ENCODE assay signal across 1 cellular context in the genomic region with DNA sequence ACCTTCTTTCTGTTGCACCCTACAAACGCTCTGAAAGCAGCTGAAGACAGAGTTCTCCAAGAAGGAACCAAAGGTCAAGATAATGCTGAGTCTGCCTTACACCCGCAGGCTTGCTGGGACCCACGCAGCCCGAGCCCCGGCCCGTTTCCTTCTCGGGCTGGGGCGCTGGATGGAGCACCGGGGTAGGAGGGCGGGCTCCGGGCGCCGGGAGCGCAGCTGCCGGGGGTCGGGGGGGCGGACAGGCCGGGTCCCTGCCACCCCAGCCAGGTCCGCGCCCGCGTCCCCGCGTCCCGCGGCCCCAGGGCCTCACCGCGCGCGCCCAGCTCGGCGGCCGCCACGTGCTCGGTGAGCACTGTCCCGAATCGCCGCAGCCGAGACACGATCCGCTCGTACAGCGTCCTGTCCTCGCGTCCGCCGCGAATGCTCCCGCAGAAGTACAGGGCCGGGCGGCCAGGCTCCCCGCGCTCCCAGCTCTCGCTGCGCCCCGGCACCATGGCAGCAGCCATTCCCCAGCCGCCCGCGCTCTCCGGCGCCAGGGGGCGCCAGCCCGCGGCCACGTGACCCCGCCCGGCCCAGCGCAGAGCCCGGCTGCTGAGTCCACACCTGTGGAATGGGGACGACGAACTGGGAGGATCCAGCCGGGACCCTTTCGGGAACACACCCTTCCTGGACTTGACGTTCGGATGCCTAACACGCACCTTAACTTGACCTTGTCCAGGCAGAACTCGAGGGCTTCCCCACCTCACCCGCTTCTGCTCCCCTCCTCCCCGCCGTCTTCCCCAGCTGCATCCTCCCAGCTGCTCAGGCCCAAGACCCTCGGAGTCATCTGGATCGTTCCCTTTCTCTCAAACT.
A peak's percentile ranks its signal among the peaks of the same experiment; 100 is the strongest.
TF ChIP-seq lines count a peak whose summit lies in the region.

A gene with protein sequence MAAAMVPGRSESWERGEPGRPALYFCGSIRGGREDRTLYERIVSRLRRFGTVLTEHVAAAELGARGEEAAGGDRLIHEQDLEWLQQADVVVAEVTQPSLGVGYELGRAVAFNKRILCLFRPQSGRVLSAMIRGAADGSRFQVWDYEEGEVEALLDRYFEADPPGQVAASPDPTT (minus strand): TSS at position 531 of the 852 bp plus-strand sequence. CDS start 25 bp downstream, at position 506.

TF ChIP-seq in K562, 482 proteins besides CTCF, POLR2A, EP300 and RAD21 (continued from another document and continues in another):
- TF ChIP-seq, protein P1, sequence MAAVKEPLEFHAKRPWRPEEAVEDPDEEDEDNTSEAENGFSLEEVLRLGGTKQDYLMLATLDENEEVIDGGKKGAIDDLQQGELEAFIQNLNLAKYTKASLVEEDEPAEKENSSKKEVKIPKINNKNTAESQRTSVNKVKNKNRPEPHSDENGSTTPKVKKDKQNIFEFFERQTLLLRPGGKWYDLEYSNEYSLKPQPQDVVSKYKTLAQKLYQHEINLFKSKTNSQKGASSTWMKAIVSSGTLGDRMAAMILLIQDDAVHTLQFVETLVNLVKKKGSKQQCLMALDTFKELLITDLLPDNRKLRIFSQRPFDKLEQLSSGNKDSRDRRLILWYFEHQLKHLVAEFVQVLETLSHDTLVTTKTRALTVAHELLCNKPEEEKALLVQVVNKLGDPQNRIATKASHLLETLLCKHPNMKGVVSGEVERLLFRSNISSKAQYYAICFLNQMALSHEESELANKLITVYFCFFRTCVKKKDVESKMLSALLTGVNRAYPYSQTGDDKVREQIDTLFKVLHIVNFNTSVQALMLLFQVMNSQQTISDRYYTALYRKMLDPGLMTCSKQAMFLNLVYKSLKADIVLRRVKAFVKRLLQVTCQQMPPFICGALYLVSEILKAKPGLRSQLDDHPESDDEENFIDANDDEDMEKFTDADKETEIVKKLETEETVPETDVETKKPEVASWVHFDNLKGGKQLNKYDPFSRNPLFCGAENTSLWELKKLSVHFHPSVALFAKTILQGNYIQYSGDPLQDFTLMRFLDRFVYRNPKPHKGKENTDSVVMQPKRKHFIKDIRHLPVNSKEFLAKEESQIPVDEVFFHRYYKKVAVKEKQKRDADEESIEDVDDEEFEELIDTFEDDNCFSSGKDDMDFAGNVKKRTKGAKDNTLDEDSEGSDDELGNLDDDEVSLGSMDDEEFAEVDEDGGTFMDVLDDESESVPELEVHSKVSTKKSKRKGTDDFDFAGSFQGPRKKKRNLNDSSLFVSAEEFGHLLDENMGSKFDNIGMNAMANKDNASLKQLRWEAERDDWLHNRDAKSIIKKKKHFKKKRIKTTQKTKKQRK (IDR thresholded peaks at IDR 0.05; ENCODE audit: borderline replicate concordance, low read depth, low read length), result no peak
- peak; percentile 91 for TF ChIP-seq CTBP1 (IDR thresholded peaks at IDR 0.05; ENCODE audit: borderline replicate concordance)
- peak; percentile 75 for TF ChIP-seq RBM22 (IDR thresholded peaks at IDR 0.05; ENCODE audit: low read depth, low read length, poor library complexity, severe bottlenecking)
- 0 out of 2 replicates have a peak, but pooled peaks have one; percentile 85 for TF ChIP-seq ZFPM2 (CRISPR knock-in tag; IDR thresholded peaks at IDR 0.05)
- no peak for TF ChIP-seq ZFP1 (CRISPR knock-in tag; IDR thresholded peaks at IDR 0.05)
- no peak for TF ChIP-seq SMAD1 (IDR thresholded peaks at IDR 0.05; ENCODE audit: low read depth, low read length, partially characterized antibody)
- peak; percentile 74; the same call in 1 of the 2 replicates for TF ChIP-seq HDAC8 (tag; IDR thresholded peaks at IDR 0.05)
- no peak for TF ChIP-seq MCM5 (IDR thresholded peaks at IDR 0.05; ENCODE audit: low read depth)
- no peak for TF ChIP-seq ZNF174 (CRISPR knock-in tag; IDR thresholded peaks at IDR 0.05)
- TF ChIP-seq, protein P2, sequence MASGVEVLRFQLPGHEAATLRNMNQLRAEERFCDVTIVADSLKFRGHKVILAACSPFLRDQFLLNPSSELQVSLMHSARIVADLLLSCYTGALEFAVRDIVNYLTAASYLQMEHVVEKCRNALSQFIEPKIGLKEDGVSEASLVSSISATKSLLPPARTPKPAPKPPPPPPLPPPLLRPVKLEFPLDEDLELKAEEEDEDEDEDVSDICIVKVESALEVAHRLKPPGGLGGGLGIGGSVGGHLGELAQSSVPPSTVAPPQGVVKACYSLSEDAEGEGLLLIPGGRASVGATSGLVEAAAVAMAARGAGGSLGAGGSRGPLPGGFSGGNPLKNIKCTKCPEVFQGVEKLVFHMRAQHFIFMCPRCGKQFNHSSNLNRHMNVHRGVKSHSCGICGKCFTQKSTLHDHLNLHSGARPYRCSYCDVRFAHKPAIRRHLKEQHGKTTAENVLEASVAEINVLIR (CRISPR knock-in tag; IDR thresholded peaks at IDR 0.05), result no peak; the same call in 1 of the 2 replicates
- TF ChIP-seq, protein P3, sequence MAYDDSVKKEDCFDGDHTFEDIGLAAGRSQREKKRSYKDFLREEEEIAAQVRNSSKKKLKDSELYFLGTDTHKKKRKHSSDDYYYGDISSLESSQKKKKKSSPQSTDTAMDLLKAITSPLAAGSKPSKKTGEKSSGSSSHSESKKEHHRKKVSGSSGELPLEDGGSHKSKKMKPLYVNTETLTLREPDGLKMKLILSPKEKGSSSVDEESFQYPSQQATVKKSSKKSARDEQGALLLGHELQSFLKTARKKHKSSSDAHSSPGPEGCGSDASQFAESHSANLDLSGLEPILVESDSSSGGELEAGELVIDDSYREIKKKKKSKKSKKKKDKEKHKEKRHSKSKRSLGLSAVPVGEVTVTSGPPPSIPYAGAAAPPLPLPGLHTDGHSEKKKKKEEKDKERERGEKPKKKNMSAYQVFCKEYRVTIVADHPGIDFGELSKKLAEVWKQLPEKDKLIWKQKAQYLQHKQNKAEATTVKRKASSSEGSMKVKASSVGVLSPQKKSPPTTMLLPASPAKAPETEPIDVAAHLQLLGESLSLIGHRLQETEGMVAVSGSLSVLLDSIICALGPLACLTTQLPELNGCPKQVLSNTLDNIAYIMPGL (CRISPR knock-in tag; IDR thresholded peaks at IDR 0.05), result peak; percentile 98
- no peak for TF ChIP-seq ZNF133 (CRISPR knock-in tag; IDR thresholded peaks at IDR 0.05)
- peak; percentile 34; the same call in 1 of the 2 replicates for TF ChIP-seq MAFF (IDR thresholded peaks at IDR 0.05; ENCODE audit: low read length)
- TF ChIP-seq ZNF764 (CRISPR knock-in tag; IDR thresholded peaks at IDR 0.05; ENCODE audit: low read depth), result no peak
- TF ChIP-seq POLR2G (IDR thresholded peaks at IDR 0.05; ENCODE audit: low read depth, low read length), result peak; percentile 97
- no peak for TF ChIP-seq ZNF696 (CRISPR knock-in tag; conservative IDR thresholded peaks at IDR 0.05)
- no peak for TF ChIP-seq HOXB6 (CRISPR knock-in tag; IDR thresholded peaks at IDR 0.05; ENCODE audit: borderline replicate concordance)
- TF ChIP-seq MYNN (IDR thresholded peaks at IDR 0.05), result no peak
- no peak for TF ChIP-seq MYNN (CRISPR knock-in tag; IDR thresholded peaks at IDR 0.05)
- TF ChIP-seq ZNF644 (tag; IDR thresholded peaks at IDR 0.05; ENCODE audit: low read depth), result peak; percentile 38; the same call in 1 of the 2 replicates
- TF ChIP-seq ARHGAP35 (IDR thresholded peaks at IDR 0.05; ENCODE audit: partially characterized antibody), result no peak
- no peak for TF ChIP-seq BRF1 (IDR thresholded peaks at IDR 0.05; ENCODE audit: borderline replicate concordance, extremely low read depth, insufficient read length)
- TF ChIP-seq ZNF766 (CRISPR knock-in tag; conservative IDR thresholded peaks at IDR 0.05), result peak; percentile 58; the same call in 1 of the 2 replicates
- peak; percentile 93 for TF ChIP-seq CCNT2 (IDR thresholded peaks at IDR 0.05; ENCODE audit: borderline replicate concordance, extremely low read depth, insufficient read length, low read depth, low read length)
- 0 out of 2 replicates have a peak, but pooled peaks have one; percentile 60 for TF ChIP-seq RBM14 (IDR thresholded peaks at IDR 0.05; ENCODE audit: borderline replicate concordance, insufficient read depth, low read depth, low read length)
- TF ChIP-seq PRPF4 (IDR thresholded peaks at IDR 0.05; ENCODE audit: insufficient read depth, low read depth, low read length, poor library complexity, severe bottlenecking), result no peak
- TF ChIP-seq, protein P4, sequence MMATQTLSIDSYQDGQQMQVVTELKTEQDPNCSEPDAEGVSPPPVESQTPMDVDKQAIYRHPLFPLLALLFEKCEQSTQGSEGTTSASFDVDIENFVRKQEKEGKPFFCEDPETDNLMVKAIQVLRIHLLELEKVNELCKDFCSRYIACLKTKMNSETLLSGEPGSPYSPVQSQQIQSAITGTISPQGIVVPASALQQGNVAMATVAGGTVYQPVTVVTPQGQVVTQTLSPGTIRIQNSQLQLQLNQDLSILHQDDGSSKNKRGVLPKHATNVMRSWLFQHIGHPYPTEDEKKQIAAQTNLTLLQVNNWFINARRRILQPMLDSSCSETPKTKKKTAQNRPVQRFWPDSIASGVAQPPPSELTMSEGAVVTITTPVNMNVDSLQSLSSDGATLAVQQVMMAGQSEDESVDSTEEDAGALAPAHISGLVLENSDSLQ (IDR thresholded peaks at IDR 0.05), result no peak
- no peak for TF ChIP-seq RBM34 (IDR thresholded peaks at IDR 0.05; ENCODE audit: borderline replicate concordance, insufficient read depth, low read length)
- TF ChIP-seq NR2F6 (CRISPR knock-in tag; IDR thresholded peaks at IDR 0.05), result no peak; the same call in 1 of the 2 replicates
- TF ChIP-seq GTF2F1 (IDR thresholded peaks at IDR 0.05; ENCODE audit: low read depth, low read length), result no peak
- TF ChIP-seq TAF15 (IDR thresholded peaks at IDR 0.05; ENCODE audit: low read depth, low read length), result no peak
- TF ChIP-seq, protein P5, sequence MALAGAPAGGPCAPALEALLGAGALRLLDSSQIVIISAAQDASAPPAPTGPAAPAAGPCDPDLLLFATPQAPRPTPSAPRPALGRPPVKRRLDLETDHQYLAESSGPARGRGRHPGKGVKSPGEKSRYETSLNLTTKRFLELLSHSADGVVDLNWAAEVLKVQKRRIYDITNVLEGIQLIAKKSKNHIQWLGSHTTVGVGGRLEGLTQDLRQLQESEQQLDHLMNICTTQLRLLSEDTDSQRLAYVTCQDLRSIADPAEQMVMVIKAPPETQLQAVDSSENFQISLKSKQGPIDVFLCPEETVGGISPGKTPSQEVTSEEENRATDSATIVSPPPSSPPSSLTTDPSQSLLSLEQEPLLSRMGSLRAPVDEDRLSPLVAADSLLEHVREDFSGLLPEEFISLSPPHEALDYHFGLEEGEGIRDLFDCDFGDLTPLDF (CRISPR knock-in tag; IDR thresholded peaks at IDR 0.05), result peak; percentile 85
- no peak; the same call in 1 of the 2 replicates for TF ChIP-seq GABPA (tag; conservative IDR thresholded peaks at IDR 0.05; ENCODE audit: low read depth)
- TF ChIP-seq, protein P6, sequence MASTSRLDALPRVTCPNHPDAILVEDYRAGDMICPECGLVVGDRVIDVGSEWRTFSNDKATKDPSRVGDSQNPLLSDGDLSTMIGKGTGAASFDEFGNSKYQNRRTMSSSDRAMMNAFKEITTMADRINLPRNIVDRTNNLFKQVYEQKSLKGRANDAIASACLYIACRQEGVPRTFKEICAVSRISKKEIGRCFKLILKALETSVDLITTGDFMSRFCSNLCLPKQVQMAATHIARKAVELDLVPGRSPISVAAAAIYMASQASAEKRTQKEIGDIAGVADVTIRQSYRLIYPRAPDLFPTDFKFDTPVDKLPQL (IDR thresholded peaks at IDR 0.05; ENCODE audit: extremely low read depth, insufficient read length), result no peak
- peak; percentile 83; the same call in 1 of the 2 replicates for TF ChIP-seq RHOXF2B (CRISPR knock-in tag; conservative IDR thresholded peaks at IDR 0.05)
- TF ChIP-seq, protein P7, sequence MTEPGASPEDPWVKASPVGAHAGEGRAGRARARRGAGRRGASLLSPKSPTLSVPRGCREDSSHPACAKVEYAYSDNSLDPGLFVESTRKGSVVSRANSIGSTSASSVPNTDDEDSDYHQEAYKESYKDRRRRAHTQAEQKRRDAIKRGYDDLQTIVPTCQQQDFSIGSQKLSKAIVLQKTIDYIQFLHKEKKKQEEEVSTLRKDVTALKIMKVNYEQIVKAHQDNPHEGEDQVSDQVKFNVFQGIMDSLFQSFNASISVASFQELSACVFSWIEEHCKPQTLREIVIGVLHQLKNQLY (CRISPR knock-in tag; conservative IDR thresholded peaks at IDR 0.05), result peak in 1 of 2 experiments; percentile 96; a peak in 2 of 4 replicates
- peak; percentile 80; the same call in 1 of the 2 replicates for TF ChIP-seq MAFG (tag; conservative IDR thresholded peaks at IDR 0.05)
- peak; percentile 62; the same call in 1 of the 2 replicates for TF ChIP-seq HDAC2 (IDR thresholded peaks at IDR 0.05)
- TF ChIP-seq HIVEP1 (CRISPR knock-in tag; IDR thresholded peaks at IDR 0.05), result no peak
- TF ChIP-seq U2AF2 (optimal IDR thresholded peaks at IDR 0.05; ENCODE audit: low read depth, low read length), result no peak
- no peak for TF ChIP-seq ZKSCAN3 (CRISPR knock-in tag; IDR thresholded peaks at IDR 0.05)
- TF ChIP-seq ZNF3 (CRISPR knock-in tag; IDR thresholded peaks at IDR 0.05), result no peak
- TF ChIP-seq PHB (CRISPR knock-in tag; IDR thresholded peaks at IDR 0.05), result 0 out of 2 replicates have a peak, but pooled peaks have one; percentile 17
- peak; percentile 69 for TF ChIP-seq E2F3 (CRISPR knock-in tag; IDR thresholded peaks at IDR 0.05)
- no peak for TF ChIP-seq CBX5 (IDR thresholded peaks at IDR 0.05; ENCODE audit: borderline replicate concordance, low read depth)
- TF ChIP-seq, protein P8, sequence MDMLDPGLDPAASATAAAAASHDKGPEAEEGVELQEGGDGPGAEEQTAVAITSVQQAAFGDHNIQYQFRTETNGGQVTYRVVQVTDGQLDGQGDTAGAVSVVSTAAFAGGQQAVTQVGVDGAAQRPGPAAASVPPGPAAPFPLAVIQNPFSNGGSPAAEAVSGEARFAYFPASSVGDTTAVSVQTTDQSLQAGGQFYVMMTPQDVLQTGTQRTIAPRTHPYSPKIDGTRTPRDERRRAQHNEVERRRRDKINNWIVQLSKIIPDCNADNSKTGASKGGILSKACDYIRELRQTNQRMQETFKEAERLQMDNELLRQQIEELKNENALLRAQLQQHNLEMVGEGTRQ (CRISPR knock-in tag; IDR thresholded peaks at IDR 0.05), result peak; percentile 96
- TF ChIP-seq PPARD (CRISPR knock-in tag; IDR thresholded peaks at IDR 0.05), result no peak
- peak; percentile 41; the same call in 1 of the 2 replicates for TF ChIP-seq MBD2 (IDR thresholded peaks at IDR 0.05; ENCODE audit: borderline replicate concordance, low read depth)
- no peak for TF ChIP-seq SRSF9 (IDR thresholded peaks at IDR 0.05; ENCODE audit: borderline replicate concordance, low read depth, low read length)
- 0 out of 2 replicates have a peak, but pooled peaks have one; percentile 5 for TF ChIP-seq EGR1 (conservative IDR thresholded peaks at IDR 0.05)
- TF ChIP-seq, protein P9, sequence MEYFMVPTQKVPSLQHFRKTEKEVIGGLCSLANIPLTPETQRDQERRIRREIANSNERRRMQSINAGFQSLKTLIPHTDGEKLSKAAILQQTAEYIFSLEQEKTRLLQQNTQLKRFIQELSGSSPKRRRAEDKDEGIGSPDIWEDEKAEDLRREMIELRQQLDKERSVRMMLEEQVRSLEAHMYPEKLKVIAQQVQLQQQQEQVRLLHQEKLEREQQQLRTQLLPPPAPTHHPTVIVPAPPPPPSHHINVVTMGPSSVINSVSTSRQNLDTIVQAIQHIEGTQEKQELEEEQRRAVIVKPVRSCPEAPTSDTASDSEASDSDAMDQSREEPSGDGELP (CRISPR knock-in tag; IDR thresholded peaks at IDR 0.05; ENCODE audit: borderline replicate concordance), result peak; percentile 62
